In the genomic region with DNA sequence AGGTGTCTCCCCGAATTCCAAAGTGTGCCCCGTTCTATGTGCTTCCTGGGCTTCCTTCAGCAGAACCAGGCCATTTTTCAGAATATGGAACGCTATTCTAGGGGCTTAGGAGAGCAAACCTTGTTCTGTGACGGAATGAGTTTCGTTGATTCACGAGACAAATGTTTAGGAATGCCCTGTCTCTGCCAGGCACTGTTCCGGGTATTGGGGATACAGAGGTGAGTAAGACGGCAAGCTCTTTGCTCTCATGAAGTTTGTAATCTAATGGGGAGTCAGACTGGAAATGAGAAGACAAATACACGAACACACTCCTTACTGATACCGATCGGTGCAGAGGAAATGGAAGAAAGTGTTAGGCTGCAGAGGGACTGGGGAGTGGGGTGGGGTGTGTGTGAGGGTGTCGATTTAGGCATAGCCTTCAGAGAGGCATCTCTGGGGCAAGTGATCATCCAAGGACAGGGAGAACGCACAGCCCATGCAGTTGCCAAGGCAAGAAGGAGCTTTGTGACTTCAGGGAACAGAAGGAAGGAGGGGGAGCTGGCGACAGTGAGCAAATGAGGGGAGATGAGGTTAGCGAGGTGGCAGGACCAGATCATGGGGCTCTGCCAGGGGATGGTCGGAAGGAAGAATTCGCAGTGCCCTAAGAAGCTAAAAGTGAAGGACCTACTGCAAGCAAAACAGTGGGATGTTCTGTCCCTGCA, we compare ENCODE assay signal across 1 cellular context.
TF ChIP-seq lines count a peak whose summit lies in the region.

No MANE protein-coding gene starts in this region.

TF ChIP-seq in GM23338, 12 proteins besides CTCF, POLR2A, EP300 and RAD21 (continued from another document):
- TF ChIP-seq, protein P1, sequence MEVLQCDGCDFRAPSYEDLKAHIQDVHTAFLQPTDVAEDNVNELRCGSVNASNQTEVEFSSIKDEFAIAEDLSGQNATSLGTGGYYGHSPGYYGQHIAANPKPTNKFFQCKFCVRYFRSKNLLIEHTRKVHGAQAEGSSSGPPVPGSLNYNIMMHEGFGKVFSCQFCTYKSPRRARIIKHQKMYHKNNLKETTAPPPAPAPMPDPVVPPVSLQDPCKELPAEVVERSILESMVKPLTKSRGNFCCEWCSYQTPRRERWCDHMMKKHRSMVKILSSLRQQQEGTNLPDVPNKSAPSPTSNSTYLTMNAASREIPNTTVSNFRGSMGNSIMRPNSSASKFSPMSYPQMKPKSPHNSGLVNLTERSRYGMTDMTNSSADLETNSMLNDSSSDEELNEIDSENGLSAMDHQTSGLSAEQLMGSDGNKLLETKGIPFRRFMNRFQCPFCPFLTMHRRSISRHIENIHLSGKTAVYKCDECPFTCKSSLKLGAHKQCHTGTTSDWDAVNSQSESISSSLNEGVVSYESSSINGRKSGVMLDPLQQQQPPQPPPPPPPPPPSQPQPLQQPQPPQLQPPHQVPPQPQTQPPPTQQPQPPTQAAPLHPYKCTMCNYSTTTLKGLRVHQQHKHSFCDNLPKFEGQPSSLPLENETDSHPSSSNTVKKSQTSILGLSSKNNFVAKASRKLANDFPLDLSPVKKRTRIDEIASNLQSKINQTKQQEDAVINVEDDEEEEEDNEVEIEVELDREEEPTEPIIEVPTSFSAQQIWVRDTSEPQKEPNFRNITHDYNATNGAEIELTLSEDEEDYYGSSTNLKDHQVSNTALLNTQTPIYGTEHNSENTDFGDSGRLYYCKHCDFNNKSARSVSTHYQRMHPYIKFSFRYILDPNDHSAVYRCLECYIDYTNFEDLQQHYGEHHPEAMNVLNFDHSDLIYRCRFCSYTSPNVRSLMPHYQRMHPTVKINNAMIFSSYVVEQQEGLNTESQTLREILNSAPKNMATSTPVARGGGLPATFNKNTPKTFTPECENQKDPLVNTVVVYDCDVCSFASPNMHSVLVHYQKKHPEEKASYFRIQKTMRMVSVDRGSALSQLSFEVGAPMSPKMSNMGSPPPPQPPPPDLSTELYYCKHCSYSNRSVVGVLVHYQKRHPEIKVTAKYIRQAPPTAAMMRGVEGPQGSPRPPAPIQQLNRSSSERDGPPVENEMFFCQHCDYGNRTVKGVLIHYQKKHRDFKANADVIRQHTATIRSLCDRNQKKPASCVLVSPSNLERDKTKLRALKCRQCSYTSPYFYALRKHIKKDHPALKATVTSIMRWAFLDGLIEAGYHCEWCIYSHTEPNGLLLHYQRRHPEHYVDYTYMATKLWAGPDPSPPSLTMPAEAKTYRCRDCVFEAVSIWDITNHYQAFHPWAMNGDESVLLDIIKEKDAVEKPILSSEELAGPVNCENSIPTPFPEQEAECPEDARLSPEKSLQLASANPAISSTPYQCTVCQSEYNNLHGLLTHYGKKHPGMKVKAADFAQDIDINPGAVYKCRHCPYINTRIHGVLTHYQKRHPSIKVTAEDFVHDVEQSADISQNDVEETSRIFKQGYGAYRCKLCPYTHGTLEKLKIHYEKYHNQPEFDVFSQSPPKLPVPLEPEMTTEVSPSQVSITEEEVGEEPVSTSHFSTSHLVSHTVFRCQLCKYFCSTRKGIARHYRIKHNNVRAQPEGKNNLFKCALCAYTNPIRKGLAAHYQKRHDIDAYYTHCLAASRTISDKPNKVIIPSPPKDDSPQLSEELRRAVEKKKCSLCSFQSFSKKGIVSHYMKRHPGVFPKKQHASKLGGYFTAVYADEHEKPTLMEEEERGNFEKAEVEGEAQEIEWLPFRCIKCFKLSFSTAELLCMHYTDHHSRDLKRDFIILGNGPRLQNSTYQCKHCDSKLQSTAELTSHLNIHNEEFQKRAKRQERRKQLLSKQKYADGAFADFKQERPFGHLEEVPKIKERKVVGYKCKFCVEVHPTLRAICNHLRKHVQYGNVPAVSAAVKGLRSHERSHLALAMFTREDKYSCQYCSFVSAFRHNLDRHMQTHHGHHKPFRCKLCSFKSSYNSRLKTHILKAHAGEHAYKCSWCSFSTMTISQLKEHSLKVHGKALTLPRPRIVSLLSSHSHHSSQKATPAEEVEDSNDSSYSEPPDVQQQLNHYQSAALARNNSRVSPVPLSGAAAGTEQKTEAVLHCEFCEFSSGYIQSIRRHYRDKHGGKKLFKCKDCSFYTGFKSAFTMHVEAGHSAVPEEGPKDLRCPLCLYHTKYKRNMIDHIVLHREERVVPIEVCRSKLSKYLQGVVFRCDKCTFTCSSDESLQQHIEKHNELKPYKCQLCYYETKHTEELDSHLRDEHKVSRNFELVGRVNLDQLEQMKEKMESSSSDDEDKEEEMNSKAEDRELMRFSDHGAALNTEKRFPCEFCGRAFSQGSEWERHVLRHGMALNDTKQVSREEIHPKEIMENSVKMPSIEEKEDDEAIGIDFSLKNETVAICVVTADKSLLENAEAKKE (CRISPR knock-in tag; IDR thresholded peaks at IDR 0.05), result no peak
TF ChIP-seq in GM23338: peak in this region for 0.
